In genomic region chr3:172070799-172071198, GRCh38 we compare ENCODE assay signal across 17 cellular contexts. TPM values are rescaled to one million over a fixed set of nuclear protein-coding genes. Genes with fewer than 3 reads are reported as not detected.
DNase-seq lines count a peak whose midpoint lies in the region; ATAC-seq and TF ChIP-seq lines count a peak whose summit lies in the region.
"Had no signal": no experiment of that assay in that cellular context is flagged by ENCODE, and none has a peak within 500 bp of the region (broad histone marks: within the 10 kb centered on the region; RNA-seq: fewer than 3 reads in every experiment).

No MANE protein-coding gene starts in this region.

- no peak overlapping the region for H3K4me3 Mint-ChIP-seq in Calu3 (ENCODE audit: low read depth, unreplicated experiment)
- no peak overlapping the region for H3K4me3 Mint-ChIP-seq in CD4-positive, alpha-beta T cell
- no peak overlapping the region for H3K4me3 Mint-ChIP-seq in activated CD4-positive, alpha-beta T cell treated with anti-CD3 and anti-CD28 coated beads, Interleukin-2, amount 10 ng/mL, durations not matched to agents 24 days and 14 days
- H3K4me3 Mint-ChIP-seq: CD4-positive, CD25-positive, alpha-beta regulatory T cell had no signal

- no peak for ATAC-seq in thoracic aorta (ENCODE audit: insufficient number of reproducible peaks, low FRiP score, low read depth)
- no peak for ATAC-seq in CD4-positive, alpha-beta T cell (ENCODE audit: poor library complexity)

- peak overlapping the region in 4 of 5 donors; percentile 32 to 64 (median 40) for H3K27ac ChIP-seq in adrenal gland
- peak overlapping the region; percentile 84 for H3K27ac ChIP-seq in neutrophil
- H3K27ac ChIP-seq in thoracic aorta, result no peak overlapping the region
- H3K27ac ChIP-seq in CD4-positive, alpha-beta T cell (ENCODE audit: low read depth, low read length), result no peak overlapping the region
- H3K27ac ChIP-seq in WERI-Rb-1, result no peak overlapping the region
- H3K27ac ChIP-seq: PC-9, SJCRH30 had no signal

- H3K36me3 Mint-ChIP-seq in Calu3 (ENCODE audit: insufficient read depth, unreplicated experiment), result peaks cover 84% of the 10 kb centered on the region
- no peaks in the 10 kb centered on the region for H3K36me3 Mint-ChIP-seq in CD4-positive, alpha-beta T cell (ENCODE audit: low read depth)
- peaks cover 3% of the 10 kb centered on the region for H3K36me3 Mint-ChIP-seq in activated CD4-positive, alpha-beta T cell treated with anti-CD3 and anti-CD28 coated beads, Interleukin-2, amount 10 ng/mL, durations not matched to agents 24 days and 14 days (ENCODE audit: low read depth)

- peaks cover 91% of the 10 kb centered on the region for H3K4me1 Mint-ChIP-seq in Calu3 (ENCODE audit: low read depth, unreplicated experiment)
- peaks cover 22% of the 10 kb centered on the region for H3K4me1 Mint-ChIP-seq in CD4-positive, alpha-beta T cell (ENCODE audit: low read depth)
- H3K4me1 Mint-ChIP-seq in activated CD4-positive, alpha-beta T cell treated with anti-CD3 and anti-CD28 coated beads, Interleukin-2, amount 10 ng/mL, durations not matched to agents 24 days and 14 days, result peaks cover 12% of the 10 kb centered on the region

- H3K4me3 ChIP-seq in adrenal gland (peak overlapping the region in 1 of 4 donors; percentile 1), neutrophil (ENCODE audit: low read depth in 1 of 2, low read length in 1 of 2) (peak overlapping the region; percentile 4 to 23), thoracic aorta (peak overlapping the region; percentile 29), WERI-Rb-1 (ENCODE audit: low read depth, low read length) (no peak overlapping the region)
- H3K4me3 ChIP-seq: HAP-1, PC-9, SJCRH30 had no signal

- POLR2A ChIA-PET in CD4-positive, alpha-beta T cell (lab: Charles Lee), result no interaction called here

- intact Hi-C loops in Calu3 (cut with micrococcal nuclease; ENCODE audit: unreplicated experiment), result no loop called here
- intact Hi-C loops in adrenal gland (cut with DNase I), result no loop called here
- intact Hi-C loops in CD4-positive, alpha-beta T cell (cut with DNase I, micrococcal nuclease), result no loop called here
- intact Hi-C loops in activated CD4-positive, alpha-beta T cell treated with anti-CD3 and anti-CD28 coated beads, Interleukin-2, amount 10 ng/mL, durations not matched to agents 24 days and 14 days (cut with micrococcal nuclease), result no loop called here

- H3K36me3 ChIP-seq in adrenal gland (replicated peaks in 1 of 2), result no peaks in the 10 kb centered on the region
- no peaks in the 10 kb centered on the region for H3K36me3 ChIP-seq in neutrophil
- H3K36me3 ChIP-seq in thoracic aorta, result no peaks in the 10 kb centered on the region
- H3K36me3 ChIP-seq in WERI-Rb-1, result no peaks in the 10 kb centered on the region
- H3K36me3 ChIP-seq: HAP-1 had no signal

- 24 to 44% (median 35%) methylated on average over 3 of the region's 3 CpGs for WGBS in adrenal gland, 4 donors

- no peak for TF ChIP-seq CTCF in Calu3 (IDR thresholded peaks at IDR 0.05; ENCODE audit: unreplicated experiment)
- no peak for TF ChIP-seq CTCF in adrenal gland (IDR thresholded peaks at IDR 0.05)
- no peak for TF ChIP-seq CTCF in neutrophil (IDR thresholded peaks at IDR 0.05)
- no peak for TF ChIP-seq CTCF in thoracic aorta (IDR thresholded peaks at IDR 0.05)
- no peak for TF ChIP-seq CTCF in CD4-positive, alpha-beta T cell (IDR thresholded peaks at IDR 0.05)
- TF ChIP-seq CTCF in WERI-Rb-1 (IDR thresholded peaks at IDR 0.05; ENCODE audit: low read depth, low read length), result no peak

- BruUV-seq in Calu3 (replicated peaks; lab: Mats Ljungman, UMichigan), result no TSS peak

- no peaks in the 10 kb centered on the region for H3K27me3 Mint-ChIP-seq in Calu3 (ENCODE audit: unreplicated experiment)
- H3K27me3 Mint-ChIP-seq in CD4-positive, alpha-beta T cell, result no peaks in the 10 kb centered on the region
- H3K27me3 Mint-ChIP-seq in activated CD4-positive, alpha-beta T cell treated with anti-CD3 and anti-CD28 coated beads, Interleukin-2, amount 10 ng/mL, durations not matched to agents 24 days and 14 days, result no peaks in the 10 kb centered on the region
- H3K27me3 Mint-ChIP-seq: CD4-positive, CD25-positive, alpha-beta regulatory T cell had no signal

- H3K27me3 ChIP-seq in adrenal gland, result no peaks in the 10 kb centered on the region
- H3K27me3 ChIP-seq in neutrophil, result no peaks in the 10 kb centered on the region
- H3K27me3 ChIP-seq in thoracic aorta (replicated peaks; ENCODE audit: insufficient read depth), result no peaks in the 10 kb centered on the region
- no peaks in the 10 kb centered on the region for H3K27me3 ChIP-seq in CD4-positive, alpha-beta T cell (ENCODE audit: control insufficient read depth, insufficient read depth, low read length)
- H3K27me3 ChIP-seq in WERI-Rb-1 (ENCODE audit: insufficient read depth, low read depth, severe bottlenecking), result no peaks in the 10 kb centered on the region
- H3K27me3 ChIP-seq: SJCRH30 had no signal

- H3K9me3 Mint-ChIP-seq in Calu3 (ENCODE audit: low read depth, unreplicated experiment), result no peaks in the 10 kb centered on the region
- no peaks in the 10 kb centered on the region for H3K9me3 Mint-ChIP-seq in CD4-positive, alpha-beta T cell
- H3K9me3 Mint-ChIP-seq in activated CD4-positive, alpha-beta T cell treated with anti-CD3 and anti-CD28 coated beads, Interleukin-2, amount 10 ng/mL, durations not matched to agents 24 days and 14 days, result no peaks in the 10 kb centered on the region
- H3K9me3 Mint-ChIP-seq: CD4-positive, CD25-positive, alpha-beta regulatory T cell had no signal

- DNase-seq in Calu3 (no peak), adrenal gland (no peak), thoracic aorta (ENCODE audit: low spot score) (no peak), WERI-Rb-1 (no peak)
- DNase-seq in CD4-positive, alpha-beta T cell, result no peak
- no peak for DNase-seq in activated CD4-positive, alpha-beta T cell treated with anti-CD3 and anti-CD28 coated beads, Interleukin-2, amount 10 ng/mL, durations not matched to agents 24 days and 14 days
- DNase-seq: CD4-positive, CD25-positive, alpha-beta regulatory T cell; DMS79; KBM-7; NCI-H1048; NCI-H1436 treated with DMSO at 0.1 percent for 48 hours; NCI-H2081; NCI-H524; PC-9; SJCRH30 had no signal

- H3K4me1 ChIP-seq in adrenal gland (replicated peaks in 1 of 2) (peaks cover 58 to 92% of the 10 kb centered on the region in 2 donors), neutrophil (ENCODE audit: control insufficient read depth in 1 of 2, insufficient read depth in 1 of 2, low read depth in 1 of 2, low read length in 1 of 2) (peaks cover 78 to 91% of the 10 kb centered on the region in 2 experiments), thoracic aorta (ENCODE audit: control insufficient read depth in 1 of 2, low read depth in 2 of 2) (peaks cover 55 to 86% of the 10 kb centered on the region in 2 donors)

- no peak for TF ChIP-seq POLR2A in adrenal gland (IDR thresholded peaks at IDR 0.05)

- CTCF ChIA-PET in Calu3 (lab: Charles Lee), result no interaction called here
- CTCF ChIA-PET in CD4-positive, alpha-beta T cell (lab: Charles Lee), result no interaction called here

- H3K27ac Mint-ChIP-seq in Calu3 (ENCODE audit: unreplicated experiment), result peak overlapping the region; percentile 4
- no peak overlapping the region for H3K27ac Mint-ChIP-seq in CD4-positive, alpha-beta T cell
- H3K27ac Mint-ChIP-seq in activated CD4-positive, alpha-beta T cell treated with anti-CD3 and anti-CD28 coated beads, Interleukin-2, amount 10 ng/mL, durations not matched to agents 24 days and 14 days, result no peak overlapping the region
- H3K27ac Mint-ChIP-seq: CD4-positive, CD25-positive, alpha-beta regulatory T cell had no signal

- H3K9me3 ChIP-seq in adrenal gland (replicated peaks in 1 of 3) (no peaks in the 10 kb centered on the region), neutrophil (no peaks in the 10 kb centered on the region), thoracic aorta (no peaks in the 10 kb centered on the region), WERI-Rb-1 (ENCODE audit: severe bottlenecking) (no peaks in the 10 kb centered on the region)
- no peaks in the 10 kb centered on the region for H3K9me3 ChIP-seq in CD4-positive, alpha-beta T cell (ENCODE audit: control insufficient read depth, low read length)
- H3K9me3 ChIP-seq: HAP-1, SJCRH30 had no signal

RNA-seq across cellular contexts. Expression of gene FNDC3B, which starts 31.4 kb away (rescaled TPM):
- total RNA-seq in Calu3 (2022) (345 and 453 TPM in 2 replicates), adrenal gland (100 to 1,000 TPM in 6 of 8 donors, 10 to 100 TPM in 2; 66.6 to 228 (median 128) TPM), thoracic aorta (100 to 1,000 TPM; 113 to 163 TPM)
- 100 to 1,000 TPM in 1 of 3 donors, 10 to 100 TPM in 1, 1 to 10 TPM in 1; 9.9 to 124 (median 15.2) TPM for polyA plus RNA-seq in adrenal gland
- total RNA-seq in CD4-positive, alpha-beta T cell, result 10 to 100 TPM; 26.1 to 28.7 TPM
- total RNA-seq in activated CD4-positive, alpha-beta T cell treated with anti-CD3 and anti-CD28 coated beads, Interleukin-2, amount 10 ng/mL, durations not matched to agents 24 days and 14 days, result 19.6 and 19.9 TPM in 2 replicates

Comparison
In these comparisons a context has a peak if more than half of its experiments do, and no peak if none do; other contexts are left out.
1. H3K27ac ChIP-seq: peak in adrenal gland (4 of 5) and neutrophil (single experiment); none in thoracic aorta (0 of 2), CD4-positive, alpha-beta T cell (single experiment) and WERI-Rb-1 (single experiment).